27 cellular contexts compared by ENCODE assay signal in genomic region chr11:78219493-78220217, GRCh38. TPM values are rescaled to one million over a fixed set of nuclear protein-coding genes. Genes with fewer than 3 reads are reported as not detected.
DNase-seq lines count a peak whose midpoint lies in the region; ATAC-seq and TF ChIP-seq lines count a peak whose summit lies in the region.
"Had no signal": no experiment of that assay in that cellular context is flagged by ENCODE, and none has a peak within 500 bp of the region (broad histone marks: within the 10 kb centered on the region; RNA-seq: fewer than 3 reads in every experiment).

No MANE protein-coding gene starts in this region.

- no peaks in the 10 kb centered on the region for H3K27me3 ChIP-seq in foreskin keratinocyte
- H3K27me3 ChIP-seq: BLaER1 treated with 17β-estradiol and CSF1 and Interleukin-3, amounts not matched to agents 10 nM and 100 nM; body of pancreas; ovary; spleen; tibial artery had no signal

- no peak overlapping the region for H3K4me3 Mint-ChIP-seq in stimulated activated effector memory CD8-positive, alpha-beta T cell treated with anti-CD3 and anti-CD28 coated beads, Interleukin-12 subunit alpha, Interleukin-12 subunit beta, amount 100 ng/mL, for 72 hours
- H3K4me3 Mint-ChIP-seq: activated CD4-positive, alpha-beta T cell treated with anti-CD3 and anti-CD28 coated beads, Interleukin-2, amount 10 ng/mL, durations not matched to agents 7 days and 5 days; activated naive CD8-positive, alpha-beta T cell treated with anti-CD3 and anti-CD28 coated beads, Interleukin-2, amount 50 U/mL, for 24 hours; effector memory CD8-positive, alpha-beta T cell; natural killer cell treated with Interleukin-12 subunit alpha and Interleukin-12 subunit beta and Interleukin-15 and Interleukin-18, amount 100 ng/mL, for 72 hours had no signal

- DNase-seq in activated T-cell treated with anti-CD3 and anti-CD28 coated beads, Interleukin-2, amount 50 U/mL, for 48 hours: peak; percentile 16 to 17
- no peak for DNase-seq in activated T-cell treated with anti-CD3 and anti-CD28 coated beads for 4 hours
- no peak for DNase-seq in foreskin keratinocyte
- no peak for DNase-seq in stimulated activated effector memory CD8-positive, alpha-beta T cell treated with anti-CD3 and anti-CD28 coated beads, Interleukin-12 subunit alpha, Interleukin-12 subunit beta, amount 100 ng/mL, for 72 hours (ENCODE audit: low spot score in 2 of 2)
- DNase-seq in stimulated activated CD4-positive, alpha-beta T cell treated with anti-CD3 and anti-CD28 coated beads, Interleukin-2, amount 100 ng/mL, for 24 hours: no peak
- no peak for DNase-seq in NCI-H187 treated with DMSO at 0.1 percent for 48 hours (lab: John Stamatoyannopoulos, UW)
- DNase-seq: activated CD4-positive, alpha-beta T cell treated with anti-CD3 and anti-CD28 coated beads, Interleukin-2, amount 10 ng/mL, durations not matched to agents 7 days and 5 days; activated naive CD8-positive, alpha-beta T cell treated with anti-CD3 and anti-CD28 coated beads, Interleukin-2, amount 50 U/mL, for 24 hours; body of pancreas; effector memory CD8-positive, alpha-beta T cell; HCEC 1CT; Karpas-422; left ventricle myocardium inferior; NCI-H146; NCI-H524; spleen; stimulated activated CD4-positive, alpha-beta T cell treated with anti-CD3 and anti-CD28 coated beads, Interleukin-4, amount 100 ng/mL, for 24 hours; stimulated activated naive CD4-positive, alpha-beta T cell treated with Interleukin-2 at 50 U/mL for 16 hours had no signal

- peaks cover 99% of the 10 kb centered on the region for H3K36me3 ChIP-seq in KOPT-K1 (ENCODE audit: insufficient read depth, low read length)
- H3K36me3 ChIP-seq: ovary had no signal

- no peaks in the 10 kb centered on the region for H3K9me3 ChIP-seq in KOPT-K1 (ENCODE audit: insufficient read depth, low read length, poor library complexity, severe bottlenecking)
- H3K9me3 ChIP-seq: BLaER1 treated with 17β-estradiol and CSF1 and Interleukin-3, amounts not matched to agents 10 nM and 100 nM; body of pancreas; left ventricle myocardium inferior; ovary; spleen; tibial artery had no signal

- no peaks in the 10 kb centered on the region for H3K36me3 Mint-ChIP-seq in stimulated activated effector memory CD8-positive, alpha-beta T cell treated with anti-CD3 and anti-CD28 coated beads, Interleukin-12 subunit alpha, Interleukin-12 subunit beta, amount 100 ng/mL, for 72 hours
- H3K36me3 Mint-ChIP-seq: natural killer cell treated with Interleukin-12 subunit alpha and Interleukin-12 subunit beta and Interleukin-15 and Interleukin-18, amount 100 ng/mL, for 72 hours had no signal

- H3K9me3 Mint-ChIP-seq in stimulated activated effector memory CD8-positive, alpha-beta T cell treated with anti-CD3 and anti-CD28 coated beads, Interleukin-12 subunit alpha, Interleukin-12 subunit beta, amount 100 ng/mL, for 72 hours: no peaks in the 10 kb centered on the region
- H3K9me3 Mint-ChIP-seq: activated CD4-positive, alpha-beta T cell treated with anti-CD3 and anti-CD28 coated beads, Interleukin-2, amount 10 ng/mL, durations not matched to agents 7 days and 5 days; activated naive CD8-positive, alpha-beta T cell treated with anti-CD3 and anti-CD28 coated beads, Interleukin-2, amount 50 U/mL, for 24 hours; effector memory CD8-positive, alpha-beta T cell; natural killer cell treated with Interleukin-12 subunit alpha and Interleukin-12 subunit beta and Interleukin-15 and Interleukin-18, amount 100 ng/mL, for 72 hours had no signal

- H3K4me1 Mint-ChIP-seq in stimulated activated effector memory CD8-positive, alpha-beta T cell treated with anti-CD3 and anti-CD28 coated beads, Interleukin-12 subunit alpha, Interleukin-12 subunit beta, amount 100 ng/mL, for 72 hours: peaks cover 9% of the 10 kb centered on the region

- peak overlapping the region; percentile 12 for H3K27ac ChIP-seq in KOPT-K1 (ENCODE audit: low read depth, low read length, poor library complexity, severe bottlenecking)
- no peak overlapping the region for H3K27ac ChIP-seq in foreskin keratinocyte
- H3K27ac ChIP-seq: BLaER1 treated with 17β-estradiol and CSF1 and Interleukin-3, amounts not matched to agents 10 nM and 100 nM; body of pancreas; left ventricle myocardium inferior; ovary; spleen; tibial artery had no signal

- peak overlapping the region; percentile 84 for H3K27ac Mint-ChIP-seq in stimulated activated effector memory CD8-positive, alpha-beta T cell treated with anti-CD3 and anti-CD28 coated beads, Interleukin-12 subunit alpha, Interleukin-12 subunit beta, amount 100 ng/mL, for 72 hours
- H3K27ac Mint-ChIP-seq: activated CD4-positive, alpha-beta T cell treated with anti-CD3 and anti-CD28 coated beads, Interleukin-2, amount 10 ng/mL, durations not matched to agents 7 days and 5 days; activated naive CD8-positive, alpha-beta T cell treated with anti-CD3 and anti-CD28 coated beads, Interleukin-2, amount 50 U/mL, for 24 hours; natural killer cell treated with Interleukin-12 subunit alpha and Interleukin-12 subunit beta and Interleukin-15 and Interleukin-18, amount 100 ng/mL, for 72 hours had no signal

- no peaks in the 10 kb centered on the region for H3K4me1 ChIP-seq in foreskin keratinocyte
- H3K4me1 ChIP-seq: body of pancreas, left ventricle myocardium inferior had no signal

- ATAC-seq in foreskin keratinocyte: peak; percentile 27
- no peak for ATAC-seq in stimulated activated effector memory CD8-positive, alpha-beta T cell treated with anti-CD3 and anti-CD28 coated beads, Interleukin-12 subunit alpha, Interleukin-12 subunit beta, amount 100 ng/mL, for 72 hours
- ATAC-seq in GM18870 (IDR thresholded peaks at IDR 0.05; ENCODE audit: unreplicated experiment): no peak
- ATAC-seq: activated naive CD8-positive, alpha-beta T cell treated with anti-CD3 and anti-CD28 coated beads, Interleukin-2, amount 50 U/mL, for 24 hours; body of pancreas; effector memory CD8-positive, alpha-beta T cell; esophagus mucosa; natural killer cell treated with Interleukin-12 subunit alpha and Interleukin-12 subunit beta and Interleukin-15 and Interleukin-18, amount 100 ng/mL, for 72 hours; Panc1; right cardiac atrium had no signal

- TF ChIP-seq CTCF in foreskin keratinocyte (conservative IDR thresholded peaks at IDR 0.05): no peak

RNA-seq across cellular contexts. Expression of gene USP35, which starts 30.9 kb away (rescaled TPM):
- total RNA-seq in foreskin keratinocyte: 5.2 and 6.1 TPM in 2 replicates
- 3.3 and 3.7 TPM in 2 replicates for polyA plus RNA-seq in foreskin keratinocyte

RNA-seq across cellular contexts. Expression of gene KCTD21, which starts 31.2 kb away (rescaled TPM):
- 6.1 and 6.7 TPM in 2 replicates for total RNA-seq in foreskin keratinocyte
- polyA plus RNA-seq in foreskin keratinocyte: 3.8 and 3.9 TPM in 2 replicates

Comparison
In these comparisons a context has a peak if more than half of its experiments do, and no peak if none do; other contexts are left out.
1. DNase-seq: peak in activated T-cell treated with anti-CD3 and anti-CD28 coated beads, Interleukin-2, amount 50 U/mL, for 48 hours (2 of 2); none in activated T-cell treated with anti-CD3 and anti-CD28 coated beads for 4 hours (single experiment), foreskin keratinocyte (0 of 2), stimulated activated effector memory CD8-positive, alpha-beta T cell treated with anti-CD3 and anti-CD28 coated beads, Interleukin-12 subunit alpha, Interleukin-12 subunit beta, amount 100 ng/mL, for 72 hours (0 of 2), stimulated activated CD4-positive, alpha-beta T cell treated with anti-CD3 and anti-CD28 coated beads, Interleukin-2, amount 100 ng/mL, for 24 hours (0 of 2) and NCI-H187 treated with DMSO at 0.1 percent for 48 hours (single experiment).